Comparison of ENCODE assay signal across 3 cellular contexts in the genomic region with DNA sequence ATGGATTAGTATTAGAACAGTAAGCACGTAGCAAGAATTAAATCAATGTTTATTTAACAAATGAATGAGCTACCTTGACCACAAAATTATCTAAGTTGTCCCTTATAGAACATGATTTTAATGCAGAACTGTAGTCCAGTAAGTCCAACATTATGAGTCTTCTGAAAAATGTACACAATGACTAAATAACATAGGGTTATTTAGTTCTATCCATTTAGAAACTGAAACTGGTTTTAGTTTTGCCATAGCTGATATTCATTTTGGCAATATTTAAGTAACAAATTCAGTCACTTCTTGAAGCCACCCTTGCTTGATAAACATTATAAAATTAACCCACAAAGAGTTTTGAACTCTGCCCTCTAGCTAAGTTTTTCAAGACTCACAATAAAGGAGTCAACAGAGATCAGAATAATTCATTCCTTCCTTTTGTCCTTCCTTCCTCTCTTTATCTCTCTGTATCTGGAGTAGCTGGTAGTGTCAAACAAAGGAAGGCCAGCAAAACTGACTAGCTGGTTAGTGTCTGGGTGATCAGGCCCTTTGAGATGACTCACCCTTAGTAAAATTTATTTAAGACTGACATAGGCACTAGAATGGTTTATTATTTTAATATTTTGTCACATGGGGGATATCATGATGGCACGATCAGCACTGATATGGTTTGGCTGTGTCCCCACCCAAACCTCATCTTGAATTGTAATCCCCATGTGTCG.
A peak's percentile ranks its signal among the peaks of the same experiment; 100 is the strongest.
TF ChIP-seq lines count a peak whose summit lies in the region.

No MANE protein-coding gene starts in this region.

TF ChIP-seq in SK-N-SH, 30 proteins besides CTCF, POLR2A, EP300 and RAD21:
- TF ChIP-seq MEF2A (IDR thresholded peaks at IDR 0.05; ENCODE audit: borderline replicate concordance, low read depth) (no peak), EZH2phosphoT487 (IDR thresholded peaks at IDR 0.05; ENCODE audit: borderline replicate concordance, low read depth) (no peak), GATA2 (CRISPR knock-in tag; IDR thresholded peaks at IDR 0.05) (no peak), TCF12 (IDR thresholded peaks at IDR 0.05) (0 out of 2 replicates have a peak, but pooled peaks have one; percentile 8), GABPA (IDR thresholded peaks at IDR 0.05; ENCODE audit: low read depth) (no peak), FOSL2 (IDR thresholded peaks at IDR 0.05; ENCODE audit: borderline replicate concordance, low read depth) (peak; percentile 32; the same call in 1 of the 2 replicates), NRF1 (IDR thresholded peaks at IDR 0.05; ENCODE audit: low read depth, low read length) (no peak), CHD2 (IDR thresholded peaks at IDR 0.05; ENCODE audit: low read length, partially characterized antibody) (no peak), TAF1 (IDR thresholded peaks at IDR 0.05; ENCODE audit: borderline replicate concordance, low read depth, low read length) (no peak), RXRA (IDR thresholded peaks at IDR 0.05; ENCODE audit: borderline replicate concordance, low read depth) (no peak)
- TF ChIP-seq, protein P1, sequence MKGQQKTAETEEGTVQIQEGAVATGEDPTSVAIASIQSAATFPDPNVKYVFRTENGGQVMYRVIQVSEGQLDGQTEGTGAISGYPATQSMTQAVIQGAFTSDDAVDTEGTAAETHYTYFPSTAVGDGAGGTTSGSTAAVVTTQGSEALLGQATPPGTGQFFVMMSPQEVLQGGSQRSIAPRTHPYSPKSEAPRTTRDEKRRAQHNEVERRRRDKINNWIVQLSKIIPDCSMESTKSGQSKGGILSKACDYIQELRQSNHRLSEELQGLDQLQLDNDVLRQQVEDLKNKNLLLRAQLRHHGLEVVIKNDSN (IDR thresholded peaks at IDR 0.05; ENCODE audit: borderline replicate concordance, low read depth), result no peak
- TF ChIP-seq, protein P2, sequence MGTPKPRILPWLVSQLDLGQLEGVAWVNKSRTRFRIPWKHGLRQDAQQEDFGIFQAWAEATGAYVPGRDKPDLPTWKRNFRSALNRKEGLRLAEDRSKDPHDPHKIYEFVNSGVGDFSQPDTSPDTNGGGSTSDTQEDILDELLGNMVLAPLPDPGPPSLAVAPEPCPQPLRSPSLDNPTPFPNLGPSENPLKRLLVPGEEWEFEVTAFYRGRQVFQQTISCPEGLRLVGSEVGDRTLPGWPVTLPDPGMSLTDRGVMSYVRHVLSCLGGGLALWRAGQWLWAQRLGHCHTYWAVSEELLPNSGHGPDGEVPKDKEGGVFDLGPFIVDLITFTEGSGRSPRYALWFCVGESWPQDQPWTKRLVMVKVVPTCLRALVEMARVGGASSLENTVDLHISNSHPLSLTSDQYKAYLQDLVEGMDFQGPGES (IDR thresholded peaks at IDR 0.05; ENCODE audit: low read depth, low read length), result no peak
TF ChIP-seq in SK-N-SH: peak in this region for 2.

TF ChIP-seq in endothelial cell of umbilical vein, 7 proteins besides CTCF, POLR2A, EP300 and RAD21:
- TF ChIP-seq JUN (IDR thresholded peaks at IDR 0.05; ENCODE audit: borderline replicate concordance, insufficient read depth, insufficient read length, low read depth) (no peak), GATA2 (IDR thresholded peaks at IDR 0.05; ENCODE audit: insufficient read depth, insufficient read length, low read depth, low read length) (peak; percentile 83), FOS (IDR thresholded peaks at IDR 0.05; ENCODE audit: borderline replicate concordance, insufficient read depth, low read length) (peak; percentile 71), EZH2 (IDR thresholded peaks at IDR 0.05; ENCODE audit: borderline replicate concordance, low read depth, low read length, severe bottlenecking) (no peak)
- TF ChIP-seq, protein P3, sequence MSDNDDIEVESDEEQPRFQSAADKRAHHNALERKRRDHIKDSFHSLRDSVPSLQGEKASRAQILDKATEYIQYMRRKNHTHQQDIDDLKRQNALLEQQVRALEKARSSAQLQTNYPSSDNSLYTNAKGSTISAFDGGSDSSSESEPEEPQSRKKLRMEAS (IDR thresholded peaks at IDR 0.05; ENCODE audit: insufficient read depth, insufficient read length), result no peak

TF ChIP-seq in HEK293T, 16 proteins besides CTCF, POLR2A, EP300 and RAD21:
- TF ChIP-seq BHLHE40 (IDR thresholded peaks at IDR 0.05; ENCODE audit: borderline replicate concordance) (no peak), LEF1 (IDR thresholded peaks at IDR 0.05; ENCODE audit: borderline replicate concordance) (no peak), L3MBTL2 (conservative IDR thresholded peaks at IDR 0.05) (no peak), HDGF (IDR thresholded peaks at IDR 0.05; ENCODE audit: borderline replicate concordance) (no peak), FOXA1 (IDR thresholded peaks at IDR 0.05) (no peak), ZNF384 (IDR thresholded peaks at IDR 0.05) (no peak), ARNT (IDR thresholded peaks at IDR 0.05) (no peak), NFRKB (IDR thresholded peaks at IDR 0.05) (no peak), ELF4 (IDR thresholded peaks at IDR 0.05) (no peak), TARDBP (IDR thresholded peaks at IDR 0.05) (no peak), CTBP1 (IDR thresholded peaks at IDR 0.05; ENCODE audit: borderline replicate concordance) (no peak), SUZ12 (IDR thresholded peaks at IDR 0.05) (no peak), SP1 (IDR thresholded peaks at IDR 0.05) (no peak), FOXK2 (IDR thresholded peaks at IDR 0.05) (no peak), FOXM1 (IDR thresholded peaks at IDR 0.05; ENCODE audit: borderline replicate concordance) (no peak)
- TF ChIP-seq, protein P4, sequence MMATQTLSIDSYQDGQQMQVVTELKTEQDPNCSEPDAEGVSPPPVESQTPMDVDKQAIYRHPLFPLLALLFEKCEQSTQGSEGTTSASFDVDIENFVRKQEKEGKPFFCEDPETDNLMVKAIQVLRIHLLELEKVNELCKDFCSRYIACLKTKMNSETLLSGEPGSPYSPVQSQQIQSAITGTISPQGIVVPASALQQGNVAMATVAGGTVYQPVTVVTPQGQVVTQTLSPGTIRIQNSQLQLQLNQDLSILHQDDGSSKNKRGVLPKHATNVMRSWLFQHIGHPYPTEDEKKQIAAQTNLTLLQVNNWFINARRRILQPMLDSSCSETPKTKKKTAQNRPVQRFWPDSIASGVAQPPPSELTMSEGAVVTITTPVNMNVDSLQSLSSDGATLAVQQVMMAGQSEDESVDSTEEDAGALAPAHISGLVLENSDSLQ (IDR thresholded peaks at IDR 0.05), result no peak
